30 cellular contexts compared by ENCODE assay signal in genomic region chr1:240293706-240294105, GRCh38.
"Had no signal": no experiment of that assay in that cellular context is flagged by ENCODE, and none has a peak within 500 bp of the region (broad histone marks: within the 10 kb centered on the region; RNA-seq: fewer than 3 reads in every experiment).

No MANE protein-coding gene starts in this region.

- H3K27ac ChIP-seq: colonic mucosa, epithelial cell of prostate, esophagus squamous epithelium, ovary, right lobe of liver, skin epidermis, thoracic aorta had no signal

- H3K4me1 ChIP-seq: colonic mucosa, esophagus squamous epithelium, right lobe of liver had no signal

- DNase-seq: activated CD4-positive, alpha-beta memory T cell treated with anti-CD3 and anti-CD28 coated beads, Interleukin-2, amount 10 ng/mL, durations not matched to agents 7 days and 5 days; activated CD4-positive, alpha-beta T cell treated with anti-CD3 and anti-CD28 coated beads for 1 hour; activated CD4-positive, alpha-beta T cell treated with anti-CD3 and anti-CD28 coated beads, Interleukin-2, amount 10 ng/mL, durations not matched to agents 7 days and 5 days; activated CD8-positive, alpha-beta memory T cell treated with anti-CD3 and anti-CD28 coated beads, Interleukin-2, amount 50 U/mL, for 48 hours; activated gamma-delta T cell; activated naive CD4-positive, alpha-beta T cell treated with anti-CD3 and anti-CD28 coated beads, Interleukin-2, amount 10 ng/mL, durations not matched to agents 7 days and 5 days; activated naive CD8-positive, alpha-beta T cell treated with anti-CD3 and anti-CD28 coated beads, Interleukin-2, amount 10 ng/mL, durations not matched to agents 7 days and 5 days; activated T-cell treated with anti-CD3 and anti-CD28 coated beads, Interleukin-2, amount 50 U/mL, for 24 hours; amniotic stem cell; colonic mucosa; effector CD8-positive, alpha-beta T cell; esophagus squamous epithelium; left cardiac atrium; left ventricle myocardium superior; mucosa of descending colon; ovary; right lobe of liver; stimulated activated CD4-positive, alpha-beta T cell treated with anti-CD3 and anti-CD28 coated beads, Interleukin-12 subunit alpha, Interleukin-12 subunit beta, amount 100 ng/mL, for 4 hours; stimulated activated CD4-positive, alpha-beta T cell treated with anti-CD3 and anti-CD28 coated beads, Interleukin-4, amount 100 ng/mL, for 1 hour; stimulated activated naive CD8-positive, alpha-beta T cell treated with anti-CD3 and anti-CD28 coated beads, Interleukin-15, Interleukin-2, amounts not matched to agents 100 U/mL and 50 U/mL, for 24 hours; trophoblast cell had no signal

- FAIRE-seq: astrocyte, bronchial epithelial cell, endometrium, frontal cortex, keratinocyte, urothelium cell line had no signal

- H3K27me3 ChIP-seq: colonic mucosa, esophagus squamous epithelium, ovary, right lobe of liver had no signal

- H3K4me3 ChIP-seq: colonic mucosa, esophagus squamous epithelium, mucosa of descending colon, ovary, right lobe of liver, skin epidermis, thoracic aorta had no signal

- ATAC-seq: left cardiac atrium; left ventricle myocardium superior; mucosa of descending colon; right lobe of liver; stimulated activated naive CD8-positive, alpha-beta T cell treated with anti-CD3 and anti-CD28 coated beads, Interleukin-15, Interleukin-2, amounts not matched to agents 100 U/mL and 50 U/mL, for 24 hours had no signal

- H3K36me3 ChIP-seq: colonic mucosa, esophagus squamous epithelium, ovary, right lobe of liver, thoracic aorta had no signal
